ENCODE assay signal across 8 cellular contexts in genomic region chr11:65637794-65638317, GRCh38. TPM values are rescaled to one million over a fixed set of nuclear protein-coding genes. Genes with fewer than 3 reads are reported as not detected.
DNase-seq lines count a peak whose midpoint lies in the region; ATAC-seq and TF ChIP-seq lines count a peak whose summit lies in the region.

Gene SIPA1, plus strand, starts transcription at chr11:65638101. Its CDS starts 2,821 bp downstream, at chr11:65640922.

- in situ Hi-C loops in HAP-1 (cut with MboI; ENCODE audit: low sequenced_read_pairs), result no loop called here

- peak within 1 kb of the TSS; percentile 96 for H3K27ac Mint-ChIP-seq in activated B cell treated with CpG ODN at 0.5 μM for 24 hours

- H3K4me2 ChIP-seq in smooth muscle cell, result peak within 1 kb of the TSS; percentile 99

- ATAC-seq in activated B cell treated with CpG ODN at 0.5 μM for 24 hours (ENCODE audit: low read depth), result peak; percentile 35

- peaks cover 16% of the 10 kb centered on the region for H3K4me1 ChIP-seq in ES-I3 (ENCODE audit: insufficient read depth, low read length)
- H3K4me1 ChIP-seq in HAP-1, result peaks cover 6% of the 10 kb centered on the region
- H3K4me1 ChIP-seq in smooth muscle cell (ENCODE audit: low read depth), result peaks cover 13% of the 10 kb centered on the region

- H3K27me3 Mint-ChIP-seq in activated B cell treated with CpG ODN at 0.5 μM for 24 hours, result no peaks in the 10 kb centered on the region

- H3K4me1 Mint-ChIP-seq in activated B cell treated with CpG ODN at 0.5 μM for 24 hours, result peaks cover 51% of the 10 kb centered on the region

- POLR2A ChIA-PET in activated B cell treated with CpG ODN at 0.5 μM for 24 hours (lab: Charles Lee), result interaction anchor here (0.6 to 16.1 kb wide), 25 partner anchors 12 to 415 kb away, joined by 3 to 617 read pairs (median 5); partner anchors contain the start of genes AP5B1, BANF1, CCDC85B and CFL1

- 7% methylated on average over 23 of the region's 42 CpGs for WGBS in smooth muscle cell (ENCODE audit: low lambda C conversion rate)

- H3K9ac ChIP-seq in ES-I3 (ENCODE audit: low read depth, low read length) (peak within 1 kb of the TSS; percentile 84), smooth muscle cell (ENCODE audit: low read depth) (peak within 1 kb of the TSS; percentile 68)

- H3K27ac ChIP-seq in caudate nucleus (ENCODE audit: low read depth, low read length) (peak within 1 kb of the TSS; percentile 95), smooth muscle cell (ENCODE audit: low read depth) (peak within 1 kb of the TSS; percentile 53)

- TF ChIP-seq CTCF in activated B cell treated with CpG ODN at 0.5 μM for 24 hours (IDR thresholded peaks at IDR 0.05), result no peak
- TF ChIP-seq CTCF in smooth muscle cell (IDR thresholded peaks at IDR 0.05; ENCODE audit: borderline replicate concordance, insufficient read depth, poor library complexity, severe bottlenecking), result peak; percentile 15

- H3K9me3 Mint-ChIP-seq in activated B cell treated with CpG ODN at 0.5 μM for 24 hours, result no peaks in the 10 kb centered on the region

- DNase-seq in HAP-1 (ENCODE audit: low spot score in 2 of 2) (peak; percentile 69 to 84), NCI-H1105 (lab: John Stamatoyannopoulos, UW) (peak; percentile 66), activated B cell treated with CpG ODN at 0.5 μM for 24 hours (peak; percentile 86), caudate nucleus (lab: John Stamatoyannopoulos, UW) (peak in 47 of 61 donors; percentile 6 to 70 (median 35)), inferior parietal cortex (ENCODE audit: extremely low spot score) (peak; percentile 63), smooth muscle cell (lab: John Stamatoyannopoulos, UW; ENCODE audit: unreplicated experiment) (peak; percentile 49), NCI-H510A (lab: John Stamatoyannopoulos, UW) (no peak)

- H3K9me3 ChIP-seq in ES-I3 (ENCODE audit: control insufficient read depth, insufficient read depth, low read length) (no peaks in the 10 kb centered on the region), HAP-1 (no peaks in the 10 kb centered on the region), smooth muscle cell (replicated peaks; ENCODE audit: low read depth) (no peaks in the 10 kb centered on the region)

- H3K79me2 ChIP-seq in smooth muscle cell (ENCODE audit: low read depth), result no peaks in the 10 kb centered on the region

- peak within 1 kb of the TSS; percentile 94 for H3K4me3 Mint-ChIP-seq in activated B cell treated with CpG ODN at 0.5 μM for 24 hours

- intact Hi-C loops in activated B cell treated with CpG ODN at 0.5 μM for 24 hours (cut with micrococcal nuclease), result loop anchor here (1.0 kb wide), 1 partner anchor 12 kb away; no protein-coding TSS in a partner anchor

- peaks cover 14% of the 10 kb centered on the region for H4K20me1 ChIP-seq in smooth muscle cell (ENCODE audit: low read depth)

- H3K36me3 Mint-ChIP-seq in activated B cell treated with CpG ODN at 0.5 μM for 24 hours (ENCODE audit: low read depth), result peaks cover 50% of the 10 kb centered on the region

- H3F3A ChIP-seq in smooth muscle cell (ENCODE audit: low read depth), result peaks cover 11% of the 10 kb centered on the region

- H3K36me3 ChIP-seq in ES-I3 (ENCODE audit: insufficient read depth, low read length), result peaks cover 14% of the 10 kb centered on the region; the same call in 1 of the 2 replicates
- peaks cover 37% of the 10 kb centered on the region for H3K36me3 ChIP-seq in HAP-1 (replicated peaks)
- H3K36me3 ChIP-seq in smooth muscle cell (ENCODE audit: low read depth), result no peaks in the 10 kb centered on the region

- H2AFZ ChIP-seq in smooth muscle cell (ENCODE audit: low read depth), result no peak within 1 kb of the TSS

- H3K4me3 ChIP-seq in HAP-1, result peak within 1 kb of the TSS; percentile 55
- peak within 1 kb of the TSS; percentile 76 for H3K4me3 ChIP-seq in smooth muscle cell

- H3K27me3 ChIP-seq in HAP-1 (ENCODE audit: low read depth), result no peaks in the 10 kb centered on the region
- H3K27me3 ChIP-seq in smooth muscle cell (ENCODE audit: low read depth), result no peaks in the 10 kb centered on the region

- CTCF ChIA-PET in activated B cell treated with CpG ODN at 0.5 μM for 24 hours (lab: Charles Lee), result interaction anchor here (1.1 to 3.7 kb wide), 7 partner anchors 12 to 221 kb away, joined by 3 to 29 read pairs (median 5); partner anchors contain the start of genes CFL1, FAM89B and RELA

RNA-seq across cellular contexts. Expression of gene SIPA1, which starts in this region (rescaled TPM):
- total RNA-seq in activated B cell treated with CpG ODN at 0.5 μM for 24 hours, result 236 and 252 TPM in 2 replicates
- total RNA-seq in smooth muscle cell, result 9.8 and 15.9 TPM in 2 replicates
- 63.8 and 67.6 TPM in 2 replicates for polyA plus RNA-seq in smooth muscle cell

Comparison
In these comparisons a context has a peak if more than half of its experiments do, and no peak if none do; other contexts are left out.
1. RNA of gene SIPA1 (total RNA-seq): 236 to 252 TPM in activated B cell treated with CpG ODN at 0.5 μM for 24 hours; 9.8 to 15.9 TPM in smooth muscle cell; every median in the first group is over 10 times any median in the second.